In the genomic region with DNA sequence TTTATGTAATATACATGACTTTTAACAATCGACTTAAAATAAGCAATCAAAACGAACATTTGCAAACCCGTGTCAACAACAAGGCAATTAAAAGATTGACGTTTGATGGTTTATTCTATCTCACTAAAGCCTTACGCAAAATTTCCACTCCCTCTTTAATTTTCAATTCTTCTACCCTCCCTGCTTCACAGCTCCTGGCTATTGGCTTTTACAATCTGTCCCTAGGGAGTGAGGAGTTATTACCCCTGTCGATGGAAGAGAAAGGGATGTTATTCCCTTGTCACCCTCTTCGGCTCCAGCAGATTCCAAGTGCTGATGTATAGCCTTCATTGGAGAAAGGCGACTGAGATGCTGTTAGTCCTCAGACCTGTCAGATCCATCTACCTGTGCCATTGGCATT, we compare ENCODE assay signal across 24 cellular contexts.
"Had no signal": no experiment of that assay in that cellular context is flagged by ENCODE, and none has a peak within 500 bp of the region (broad histone marks: within the 10 kb centered on the region; RNA-seq: fewer than 3 reads in every experiment).

No MANE protein-coding gene starts in this region.

- FAIRE-seq: colon, endothelial cell of umbilical vein had no signal

- H3K36me3 ChIP-seq: adrenal gland, ascending aorta, left ventricle myocardium inferior, sigmoid colon, uterus had no signal

- H3K27ac ChIP-seq: adrenal gland, ascending aorta, left ventricle myocardium inferior, sigmoid colon, testis, uterus, VCaP had no signal

- H3K27ac Mint-ChIP-seq: activated naive CD8-positive, alpha-beta T cell; activated T-helper 17 cell treated with anti-CD3 and anti-CD28 coated beads, Interleukin-2, amount 50 U/mL, for 72 hours; natural killer cell; progenitor cell of endocrine pancreas had no signal

- H3K4me1 ChIP-seq: adrenal gland, ascending aorta, left ventricle myocardium inferior, sigmoid colon, testis, uterus had no signal

- H3K4me3 Mint-ChIP-seq: activated naive CD8-positive, alpha-beta T cell; activated T-helper 17 cell treated with anti-CD3 and anti-CD28 coated beads, Interleukin-2, amount 50 U/mL, for 72 hours; natural killer cell had no signal

- H3K4me3 ChIP-seq: adrenal gland, ascending aorta, left ventricle myocardium inferior, sigmoid colon, testis, uterus had no signal

- H3K4me1 Mint-ChIP-seq: natural killer cell had no signal

- H3K36me3 Mint-ChIP-seq: activated naive CD8-positive, alpha-beta T cell; natural killer cell had no signal

- ATAC-seq: activated T-helper 17 cell treated with anti-CD3 and anti-CD28 coated beads, Interleukin-2, amount 50 U/mL, for 72 hours; esophagus mucosa; natural killer cell had no signal

- DNase-seq: activated CD4-positive, CD25-positive, alpha-beta regulatory T cell treated with anti-CD3 and anti-CD28 coated beads, Interleukin-2, amount 50 U/mL, for 72 hours; activated naive CD4-positive, alpha-beta T cell; activated T-cell treated with anti-CD3 and anti-CD28 coated beads, Interleukin-2, amount 50 U/mL, for 1 hour; adrenal gland; central memory CD4-positive, alpha-beta T cell; effector memory CD4-positive, alpha-beta T cell; kidney glomerular epithelial cell; left ventricle myocardium inferior; midbrain; natural killer cell; retina; sigmoid colon; stimulated activated CD4-positive, alpha-beta T cell treated with anti-CD3 and anti-CD28 coated beads, Interleukin-2, amount 100 ng/mL, for 48 hours; stimulated activated naive CD4-positive, alpha-beta T cell; testis; uterus had no signal

- H3K9me3 Mint-ChIP-seq: activated T-helper 17 cell treated with anti-CD3 and anti-CD28 coated beads, Interleukin-2, amount 50 U/mL, for 72 hours; natural killer cell had no signal

- H3K9me3 ChIP-seq: adrenal gland, ascending aorta, left ventricle myocardium inferior, sigmoid colon, testis, uterus had no signal

- H3K27me3 ChIP-seq: ascending aorta, sigmoid colon, testis, uterus had no signal
